In the genomic region with DNA sequence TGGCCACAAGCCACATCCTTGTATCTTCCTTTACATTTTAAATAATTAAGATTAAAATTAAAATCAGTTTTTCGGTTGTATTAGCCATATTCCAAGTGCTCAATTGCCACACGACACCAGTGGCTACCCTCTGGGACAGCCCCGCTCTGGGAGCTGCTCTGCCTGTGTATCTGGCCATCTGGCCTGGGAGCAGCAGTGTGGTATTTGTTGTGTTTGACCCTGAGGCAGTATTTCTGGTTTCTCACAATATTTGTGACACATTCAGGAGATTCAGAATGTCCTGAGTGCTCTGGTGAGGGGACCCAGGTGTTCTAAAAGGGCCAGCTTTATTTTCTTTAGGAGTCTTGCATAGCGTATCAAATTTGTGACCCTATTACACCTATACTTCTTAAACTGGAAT, we compare ENCODE assay signal across 35 cellular contexts.
A peak's percentile ranks its signal among the peaks of the same experiment; 100 is the strongest.
DNase-seq lines count a peak whose midpoint lies in the region; ATAC-seq and TF ChIP-seq lines count a peak whose summit lies in the region.
"Had no signal": no experiment of that assay in that cellular context is flagged by ENCODE, and none has a peak within 500 bp of the region (broad histone marks: within the 10 kb centered on the region; RNA-seq: fewer than 3 reads in every experiment).

No MANE protein-coding gene starts in this region.

- no peak overlapping the region for H3K9ac ChIP-seq in trophoblast cell (ENCODE audit: low read length)
- H3K9ac ChIP-seq: BLaER1; BLaER1 treated with 17β-estradiol and CSF1 and Interleukin-3, amounts not matched to agents 10 nM and 100 nM had no signal

- peaks cover 11 to 19% of the 10 kb centered on the region in 2 experiments for H3K4me1 ChIP-seq in trophoblast cell (ENCODE audit: control insufficient read depth in 1 of 2, insufficient read depth in 2 of 2, low read length in 2 of 2)
- H3K4me1 ChIP-seq: A549; BE2C; BLaER1; BLaER1 treated with 17β-estradiol and CSF1 and Interleukin-3, amounts not matched to agents 10 nM and 100 nM; Caco-2 had no signal

- no peaks in the 10 kb centered on the region for H3K36me3 ChIP-seq in trophoblast cell (ENCODE audit: control insufficient read depth in 1 of 2, insufficient read depth in 2 of 2, low read length in 2 of 2)
- H3K36me3 ChIP-seq: BE2C, BLaER1 had no signal

- peak; percentile 14 for DNase-seq in ELF-1 (ENCODE audit: low read depth, low spot score)
- DNase-seq in glutamatergic neuron = peak; percentile 28
- peak; percentile 27 for DNase-seq in left kidney (ENCODE audit: low read depth, low spot score)
- DNase-seq in trophoblast cell = peak; percentile 66 to 92
- no peak for DNase-seq in NCI-H128 (lab: John Stamatoyannopoulos, UW; ENCODE audit: unreplicated experiment)
- DNase-seq in iPS-NIHi11 (ENCODE audit: low spot score) = no peak
- DNase-seq in stimulated activated naive CD8-positive, alpha-beta T cell treated with anti-CD3 and anti-CD28 coated beads, Interleukin-15, amount 100 ng/mL, for 72 hours = no peak
- no peak for DNase-seq in NAMALWA (ENCODE audit: low spot score)
- DNase-seq: 8988T; ACHN; AML-193; BE2C; C1 segment of cervical spinal cord; Caco-2; Calu3; CD4-positive, alpha-beta memory T cell; CD4-positive, alpha-beta T cell; CD4-positive, CD25-positive, alpha-beta regulatory T cell; CD8-positive, alpha-beta memory T cell; CD8-positive, alpha-beta T cell; COR-L47; DMS 273 treated with DMSO at 0.1 percent for 48 hours; DMS153; DMS53; DMS79; DMS79 treated with DMSO at 0.1 percent for 48 hours; DND-41; EL had no signal

- H3K27me3 ChIP-seq in trophoblast cell (ENCODE audit: insufficient read depth, low read length) = no peaks in the 10 kb centered on the region
- H3K27me3 ChIP-seq: BE2C; BLaER1; BLaER1 treated with 17β-estradiol and CSF1 and Interleukin-3, amounts not matched to agents 10 nM and 100 nM had no signal

- H2AK5ac ChIP-seq in trophoblast cell (ENCODE audit: low read length) = no peak overlapping the region

- H2AFZ ChIP-seq in trophoblast cell (ENCODE audit: insufficient read depth, low read length, poor library complexity) = no peak overlapping the region

- H4K8ac ChIP-seq in trophoblast cell (ENCODE audit: low read depth, low read length) = no peak overlapping the region

- H3K4me2 ChIP-seq in trophoblast cell (ENCODE audit: low read length) = no peak overlapping the region
- H3K4me2 ChIP-seq: A549; BLaER1; BLaER1 treated with 17β-estradiol and CSF1 and Interleukin-3, amounts not matched to agents 10 nM and 100 nM had no signal

- no peaks in the 10 kb centered on the region for H3K27me3 Mint-ChIP-seq in glutamatergic neuron (ENCODE audit: unreplicated experiment)
- H3K27me3 Mint-ChIP-seq in stimulated activated naive CD8-positive, alpha-beta T cell treated with anti-CD3 and anti-CD28 coated beads, Interleukin-15, amount 100 ng/mL, for 72 hours = no peaks in the 10 kb centered on the region
- H3K27me3 Mint-ChIP-seq: B cell; CD4-positive, alpha-beta T cell; CD4-positive, CD25-positive, alpha-beta regulatory T cell had no signal

- no peak overlapping the region for H3K18ac ChIP-seq in trophoblast cell (ENCODE audit: low read length)

- H3K4me3 Mint-ChIP-seq in glutamatergic neuron (ENCODE audit: unreplicated experiment) = no peak overlapping the region
- H3K4me3 Mint-ChIP-seq in stimulated activated naive CD8-positive, alpha-beta T cell treated with anti-CD3 and anti-CD28 coated beads, Interleukin-15, amount 100 ng/mL, for 72 hours = no peak overlapping the region
- H3K4me3 Mint-ChIP-seq: B cell; CD14-positive monocyte; CD4-positive, alpha-beta memory T cell; CD4-positive, alpha-beta T cell; CD4-positive, CD25-positive, alpha-beta regulatory T cell; CD8-positive, alpha-beta memory T cell; CD8-positive, alpha-beta T cell had no signal

- ATAC-seq in stimulated activated naive CD8-positive, alpha-beta T cell treated with anti-CD3 and anti-CD28 coated beads, Interleukin-15, amount 100 ng/mL, for 72 hours = no peak
- ATAC-seq: A549; CD8-positive, alpha-beta T cell had no signal

- H4K12ac ChIP-seq in trophoblast cell (ENCODE audit: low read depth, low read length) = no peak overlapping the region

- no peak overlapping the region for H3K27ac ChIP-seq in trophoblast cell (ENCODE audit: low read depth, low read length)
- H3K27ac ChIP-seq: 22Rv1; A549; BLaER1; BLaER1 treated with 17β-estradiol and CSF1 and Interleukin-3, amounts not matched to agents 10 nM and 100 nM; C4-2B had no signal

- no peak overlapping the region for H3K4ac ChIP-seq in trophoblast cell (ENCODE audit: low read depth, low read length)

- H2BK120ac ChIP-seq in trophoblast cell (ENCODE audit: insufficient read depth, low read length, poor library complexity) = no peak overlapping the region

- H3K4me1 Mint-ChIP-seq in glutamatergic neuron (ENCODE audit: low read depth, unreplicated experiment) = peaks cover 6% of the 10 kb centered on the region
- no peaks in the 10 kb centered on the region for H3K4me1 Mint-ChIP-seq in stimulated activated naive CD8-positive, alpha-beta T cell treated with anti-CD3 and anti-CD28 coated beads, Interleukin-15, amount 100 ng/mL, for 72 hours
- H3K4me1 Mint-ChIP-seq: B cell; CD14-positive monocyte; CD4-positive, alpha-beta memory T cell; CD4-positive, CD25-positive, alpha-beta regulatory T cell; CD8-positive, alpha-beta memory T cell had no signal

- no peak for TF ChIP-seq CTCF in glutamatergic neuron (IDR thresholded peaks at IDR 0.05; ENCODE audit: partially characterized antibody, unreplicated experiment)

- no CpG with 5 or more reads among the region's 4 CpGs for WGBS in trophoblast cell (ENCODE audit: extremely low coverage, insufficient coverage, insufficient read length)

- peaks cover 1% of the 10 kb centered on the region for H3K9me3 Mint-ChIP-seq in glutamatergic neuron (ENCODE audit: unreplicated experiment)
- peaks cover 20 to 24% of the 10 kb centered on the region in 2 donors for H3K9me3 Mint-ChIP-seq in stimulated activated naive CD8-positive, alpha-beta T cell treated with anti-CD3 and anti-CD28 coated beads, Interleukin-15, amount 100 ng/mL, for 72 hours

- H3K23ac ChIP-seq in trophoblast cell (ENCODE audit: low read length) = no peak overlapping the region

- H2BK5ac ChIP-seq in trophoblast cell (ENCODE audit: low read depth, low read length, poor library complexity) = no peak overlapping the region

- no peak overlapping the region for H3K27ac Mint-ChIP-seq in glutamatergic neuron (ENCODE audit: unreplicated experiment)
- no peak overlapping the region for H3K27ac Mint-ChIP-seq in stimulated activated naive CD8-positive, alpha-beta T cell treated with anti-CD3 and anti-CD28 coated beads, Interleukin-15, amount 100 ng/mL, for 72 hours
- H3K27ac Mint-ChIP-seq: B cell; CD14-positive monocyte; CD4-positive, alpha-beta memory T cell; CD4-positive, alpha-beta T cell; CD4-positive, CD25-positive, alpha-beta regulatory T cell; CD8-positive, alpha-beta memory T cell; CD8-positive, alpha-beta T cell had no signal

- no peaks in the 10 kb centered on the region for H3K79me1 ChIP-seq in trophoblast cell (ENCODE audit: low read length)

- H2BK12ac ChIP-seq in trophoblast cell (ENCODE audit: low read length) = no peak overlapping the region

- H3K14ac ChIP-seq in trophoblast cell (ENCODE audit: low read length) = no peak overlapping the region

- peaks cover 7% of the 10 kb centered on the region for H3K36me3 Mint-ChIP-seq in glutamatergic neuron (ENCODE audit: unreplicated experiment)
- H3K36me3 Mint-ChIP-seq: CD14-positive monocyte; CD4-positive, alpha-beta memory T cell; CD4-positive, CD25-positive, alpha-beta regulatory T cell; CD8-positive, alpha-beta T cell had no signal

- no peaks in the 10 kb centered on the region for H3K79me2 ChIP-seq in trophoblast cell (ENCODE audit: control insufficient read depth, insufficient read depth, low read length, poor library complexity)

- no peak overlapping the region for H3K4me3 ChIP-seq in trophoblast cell (ENCODE audit: low read depth, low read length)
- H3K4me3 ChIP-seq: A549; BLaER1; BLaER1 treated with 17β-estradiol and CSF1 and Interleukin-3, amounts not matched to agents 10 nM and 100 nM had no signal

- H3K9me3 ChIP-seq in trophoblast cell (ENCODE audit: insufficient read depth, low read depth, low read length) = peaks cover 3% of the 10 kb centered on the region
- H3K9me3 ChIP-seq: A549, BE2C, Caco-2 had no signal

- no peak overlapping the region for H4K91ac ChIP-seq in trophoblast cell (ENCODE audit: low read depth, low read length)

Comparison
In these comparisons a context has a peak if more than half of its experiments do, and no peak if none do; other contexts are left out.
1. DNase-seq: peak in ELF-1 (single experiment), glutamatergic neuron (single experiment), left kidney (single experiment) and trophoblast cell (2 of 2); none in NCI-H128 (single experiment), iPS-NIHi11 (single experiment), stimulated activated naive CD8-positive, alpha-beta T cell treated with anti-CD3 and anti-CD28 coated beads, Interleukin-15, amount 100 ng/mL, for 72 hours (0 of 2) and NAMALWA (single experiment).